Comparison of ENCODE assay signal across 8 cellular contexts in the genomic region with DNA sequence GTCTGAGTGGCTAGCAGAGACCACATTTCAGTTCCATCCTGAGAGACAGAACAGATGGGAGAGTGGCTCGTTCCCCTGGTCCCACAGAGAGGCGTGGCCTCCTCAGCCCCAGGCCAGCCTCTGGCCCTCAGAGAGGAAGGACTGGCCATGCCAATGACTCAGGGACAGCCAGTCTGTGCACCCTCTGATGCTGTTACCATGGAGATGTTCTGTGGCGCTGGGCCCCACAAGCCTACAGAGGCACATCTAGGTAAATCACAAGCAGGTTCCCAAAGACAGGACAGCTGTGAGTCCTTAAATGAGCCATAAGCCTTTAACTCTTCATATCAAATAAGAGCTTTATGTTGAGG. TPM values are rescaled to one million over a fixed set of nuclear protein-coding genes. Genes with fewer than 3 reads are reported as not detected.
A peak's percentile ranks its signal among the peaks of the same experiment; 100 is the strongest.
DNase-seq lines count a peak whose midpoint lies in the region; ATAC-seq and TF ChIP-seq lines count a peak whose summit lies in the region.

No MANE protein-coding gene starts in this region.

- H3K4me3 ChIP-seq in PC-3 (ENCODE audit: low read length) (no peak overlapping the region), prostate gland (no peak overlapping the region)

- 56% methylated on average over 3 of the region's 3 CpGs for WGBS in prostate gland

- H3K9me3 ChIP-seq in PC-3 (ENCODE audit: low read length) = no peaks in the 10 kb centered on the region
- no peaks in the 10 kb centered on the region for H3K9me3 ChIP-seq in prostate gland

- H4K20me1 ChIP-seq in PC-3 (ENCODE audit: low read length) = no peaks in the 10 kb centered on the region

- intact Hi-C loops in PC-3 (cut with micrococcal nuclease) (no loop called here), prostate gland (cut with DNase I) (no loop called here)
- intact Hi-C loops in activated T-helper 2 cell treated with anti-CD3 and anti-CD28 coated beads, Interferon-gamma antibody, Interleukin-2, Interleukin-4, amounts not matched to agents 10 μg/mL and 5 μg/mL and 100 μg/mL, durations not matched to agents 14 hours and 24 hours and 36 hours (cut with micrococcal nuclease) = no loop called here

- H3K9me3 Mint-ChIP-seq in activated T-helper 2 cell treated with anti-CD3 and anti-CD28 coated beads, Interferon-gamma antibody, Interleukin-2, Interleukin-4, amounts not matched to agents 10 μg/mL and 5 μg/mL and 100 μg/mL, durations not matched to agents 14 hours and 24 hours and 36 hours = no peaks in the 10 kb centered on the region
- H3K9me3 Mint-ChIP-seq in stimulated activated naive CD8-positive, alpha-beta T cell treated with anti-CD3 and anti-CD28 coated beads, Interleukin-15, amount 100 ng/mL, for 72 hours = no peaks in the 10 kb centered on the region

- peak overlapping the region; percentile 80 for H2AFZ ChIP-seq in PC-3 (ENCODE audit: low read length)

- no peaks in the 10 kb centered on the region for H3F3A ChIP-seq in PC-3 (ENCODE audit: low read length, unreplicated experiment)

- peak; percentile 57 for DNase-seq in ELR (ENCODE audit: low read depth)
- peak; percentile 41 for DNase-seq in PC-3
- no peak for DNase-seq in foreskin keratinocyte
- DNase-seq in prostate gland (ENCODE audit: low spot score) = no peak
- no peak for DNase-seq in activated T-helper 2 cell treated with anti-CD3 and anti-CD28 coated beads, Interferon-gamma antibody, Interleukin-2, Interleukin-4, amounts not matched to agents 10 μg/mL and 5 μg/mL and 100 μg/mL, durations not matched to agents 14 hours and 24 hours and 36 hours (ENCODE audit: low spot score)
- no peak for DNase-seq in stimulated activated naive CD8-positive, alpha-beta T cell treated with anti-CD3 and anti-CD28 coated beads, Interleukin-15, amount 100 ng/mL, for 72 hours

- H3K9me2 ChIP-seq in PC-3 (replicated peaks; ENCODE audit: low read length) = no peaks in the 10 kb centered on the region

- CTCF ChIA-PET in PC-3 (lab: Charles Lee) = no interaction called here

- no peak overlapping the region for H3K27ac ChIP-seq in PC-3 (ENCODE audit: low read length)
- no peak overlapping the region for H3K27ac ChIP-seq in foreskin keratinocyte
- H3K27ac ChIP-seq in prostate gland = peak overlapping the region; percentile 79 to 88

- peaks cover 7% of the 10 kb centered on the region for H3K4me1 Mint-ChIP-seq in activated T-helper 2 cell treated with anti-CD3 and anti-CD28 coated beads, Interferon-gamma antibody, Interleukin-2, Interleukin-4, amounts not matched to agents 10 μg/mL and 5 μg/mL and 100 μg/mL, durations not matched to agents 14 hours and 24 hours and 36 hours (ENCODE audit: low read depth)
- H3K4me1 Mint-ChIP-seq in stimulated activated naive CD8-positive, alpha-beta T cell treated with anti-CD3 and anti-CD28 coated beads, Interleukin-15, amount 100 ng/mL, for 72 hours = peaks cover 26% of the 10 kb centered on the region

- H3K4me3 Mint-ChIP-seq in activated T-helper 2 cell treated with anti-CD3 and anti-CD28 coated beads, Interferon-gamma antibody, Interleukin-2, Interleukin-4, amounts not matched to agents 10 μg/mL and 5 μg/mL and 100 μg/mL, durations not matched to agents 14 hours and 24 hours and 36 hours (ENCODE audit: low read depth) = no peak overlapping the region
- H3K4me3 Mint-ChIP-seq in stimulated activated naive CD8-positive, alpha-beta T cell treated with anti-CD3 and anti-CD28 coated beads, Interleukin-15, amount 100 ng/mL, for 72 hours = no peak overlapping the region

- peaks cover 2% of the 10 kb centered on the region for H3K27me3 Mint-ChIP-seq in activated T-helper 2 cell treated with anti-CD3 and anti-CD28 coated beads, Interferon-gamma antibody, Interleukin-2, Interleukin-4, amounts not matched to agents 10 μg/mL and 5 μg/mL and 100 μg/mL, durations not matched to agents 14 hours and 24 hours and 36 hours (ENCODE audit: low read depth)
- peaks cover 3% of the 10 kb centered on the region for H3K27me3 Mint-ChIP-seq in stimulated activated naive CD8-positive, alpha-beta T cell treated with anti-CD3 and anti-CD28 coated beads, Interleukin-15, amount 100 ng/mL, for 72 hours

- H3K79me2 ChIP-seq in PC-3 (ENCODE audit: low read length) = no peaks in the 10 kb centered on the region

- H3K36me3 Mint-ChIP-seq in activated T-helper 2 cell treated with anti-CD3 and anti-CD28 coated beads, Interferon-gamma antibody, Interleukin-2, Interleukin-4, amounts not matched to agents 10 μg/mL and 5 μg/mL and 100 μg/mL, durations not matched to agents 14 hours and 24 hours and 36 hours (ENCODE audit: low read depth) = peaks cover 41% of the 10 kb centered on the region

- TF ChIP-seq CTCF in PC-3 (conservative IDR thresholded peaks at IDR 0.05; ENCODE audit: low read depth, low read length) (no peak), foreskin keratinocyte (conservative IDR thresholded peaks at IDR 0.05) (no peak), prostate gland (IDR thresholded peaks at IDR 0.05) (no peak)

- no peak for TF ChIP-seq POLR2A in prostate gland (IDR thresholded peaks at IDR 0.05)

- BruUV-seq in PC-3 (replicated peaks; lab: Mats Ljungman, UMichigan) = no TSS peak

- POLR2A ChIA-PET in PC-3 (lab: Charles Lee; ENCODE audit: unreplicated experiment) = no interaction called here

- no peaks in the 10 kb centered on the region for H3K36me3 ChIP-seq in PC-3 (ENCODE audit: low read depth, low read length)
- no peaks in the 10 kb centered on the region for H3K36me3 ChIP-seq in prostate gland

- ATAC-seq in PC-3 = peak; percentile 52
- peak; percentile 41 for ATAC-seq in foreskin keratinocyte
- ATAC-seq in stimulated activated naive CD8-positive, alpha-beta T cell treated with anti-CD3 and anti-CD28 coated beads, Interleukin-15, amount 100 ng/mL, for 72 hours = no peak
- no peak for ATAC-seq in HG03432 (IDR thresholded peaks at IDR 0.05; ENCODE audit: unreplicated experiment)
- no peak for ATAC-seq in HG02610 (IDR thresholded peaks at IDR 0.05; ENCODE audit: unreplicated experiment)

- no peak overlapping the region for H3K27ac Mint-ChIP-seq in activated T-helper 2 cell treated with anti-CD3 and anti-CD28 coated beads, Interferon-gamma antibody, Interleukin-2, Interleukin-4, amounts not matched to agents 10 μg/mL and 5 μg/mL and 100 μg/mL, durations not matched to agents 14 hours and 24 hours and 36 hours
- no peak overlapping the region for H3K27ac Mint-ChIP-seq in stimulated activated naive CD8-positive, alpha-beta T cell treated with anti-CD3 and anti-CD28 coated beads, Interleukin-15, amount 100 ng/mL, for 72 hours

- H3K4me2 ChIP-seq in PC-3 (ENCODE audit: low read length) = peak overlapping the region; percentile 45; the same call in 1 of the 2 replicates

- no peak overlapping the region for H3K9ac ChIP-seq in PC-3 (ENCODE audit: low read length)

- H3K4me1 ChIP-seq in PC-3 (ENCODE audit: insufficient read depth, low read length) (peaks cover 6% of the 10 kb centered on the region; the same call in 1 of the 2 replicates), foreskin keratinocyte (no peaks in the 10 kb centered on the region), prostate gland (replicated peaks) (peaks cover 14% of the 10 kb centered on the region)

- H3K27me3 ChIP-seq in PC-3 (ENCODE audit: low read length) (no peaks in the 10 kb centered on the region), foreskin keratinocyte (no peaks in the 10 kb centered on the region), prostate gland (replicated peaks; ENCODE audit: insufficient read depth) (no peaks in the 10 kb centered on the region)

RNA-seq across cellular contexts. Expression of a gene that starts 40.8 kb away (rescaled TPM):
- 4.5 and 4.6 TPM in 2 replicates for total RNA-seq in PC-3 (2014; rRNA removed)
- total RNA-seq in foreskin keratinocyte = 6.5 and 6.9 TPM in 2 replicates
- polyA plus RNA-seq in foreskin keratinocyte = 3.8 and 4.5 TPM in 2 replicates
- total RNA-seq in prostate gland = 10 to 100 TPM; 12.5 to 13.5 TPM
- total RNA-seq in activated T-helper 2 cell treated with anti-CD3 and anti-CD28 coated beads, Interferon-gamma antibody, Interleukin-2, Interleukin-4, amounts not matched to agents 10 μg/mL and 5 μg/mL and 100 μg/mL, durations not matched to agents 14 hours and 24 hours and 36 hours = 4.0 and 4.2 TPM in 2 replicates

RNA-seq across cellular contexts. Expression of a gene that starts 44.3 kb away (rescaled TPM):
- total RNA-seq in PC-3 (2014; rRNA removed) (not detected in 2 replicates), foreskin keratinocyte (not detected in 2 replicates), prostate gland (under 1 TPM in 1 of 2 donors, not detected in 1; 0.05 TPM)
- not detected in 2 replicates for polyA plus RNA-seq in foreskin keratinocyte
- not detected in 2 replicates for total RNA-seq in activated T-helper 2 cell treated with anti-CD3 and anti-CD28 coated beads, Interferon-gamma antibody, Interleukin-2, Interleukin-4, amounts not matched to agents 10 μg/mL and 5 μg/mL and 100 μg/mL, durations not matched to agents 14 hours and 24 hours and 36 hours

Comparison
In these comparisons a context has a peak if more than half of its experiments do, and no peak if none do; other contexts are left out.
1. DNase-seq: peak in ELR (single experiment) and PC-3 (single experiment); none in foreskin keratinocyte (0 of 2), prostate gland (single experiment), activated T-helper 2 cell treated with anti-CD3 and anti-CD28 coated beads, Interferon-gamma antibody, Interleukin-2, Interleukin-4, amounts not matched to agents 10 μg/mL and 5 μg/mL and 100 μg/mL, durations not matched to agents 14 hours and 24 hours and 36 hours (single experiment) and stimulated activated naive CD8-positive, alpha-beta T cell treated with anti-CD3 and anti-CD28 coated beads, Interleukin-15, amount 100 ng/mL, for 72 hours (0 of 2).
2. ATAC-seq: peak in PC-3 (single experiment) and foreskin keratinocyte (single experiment); none in stimulated activated naive CD8-positive, alpha-beta T cell treated with anti-CD3 and anti-CD28 coated beads, Interleukin-15, amount 100 ng/mL, for 72 hours (single experiment), HG03432 (single experiment) and HG02610 (single experiment).
3. H3K27ac ChIP-seq: peak in prostate gland (2 of 2); none in PC-3 (single experiment) and foreskin keratinocyte (single experiment).